In the genomic region with DNA sequence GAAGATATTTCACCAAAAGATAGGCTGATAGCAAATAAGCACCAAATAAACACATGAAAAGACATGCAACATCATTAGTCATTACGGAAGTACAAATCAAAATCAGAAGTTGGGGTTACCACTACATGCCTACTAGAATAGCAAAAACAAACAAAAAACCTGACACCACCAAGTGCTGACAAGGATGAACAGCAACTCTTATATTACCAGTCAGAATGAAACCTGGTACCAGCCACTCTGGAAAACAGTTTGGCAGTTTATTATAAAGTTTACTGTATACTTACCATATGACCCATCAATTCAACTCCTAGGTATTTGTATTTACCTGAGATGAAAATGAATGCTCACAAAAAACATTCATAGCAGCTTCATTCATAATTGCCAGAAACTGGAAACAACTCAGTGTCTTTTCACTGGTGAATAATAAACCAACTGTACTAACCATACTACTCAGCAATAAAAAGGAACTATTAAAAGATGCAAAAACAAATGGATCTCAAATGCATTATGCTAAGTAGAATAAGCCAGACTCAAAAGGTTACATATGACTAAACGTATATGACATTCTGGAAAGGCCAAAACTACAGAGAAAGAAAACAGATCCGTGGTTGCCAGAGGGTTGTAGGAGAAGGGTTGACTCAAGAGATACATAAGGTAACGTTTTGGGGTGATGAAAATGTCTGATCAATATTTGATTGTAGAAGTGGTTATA, we compare ENCODE assay signal across 16 cellular contexts. TPM values are rescaled to one million over a fixed set of nuclear protein-coding genes. Genes with fewer than 3 reads are reported as not detected.
DNase-seq lines count a peak whose midpoint lies in the region; ATAC-seq lines count a peak whose summit lies in the region.
"Had no signal": no experiment of that assay in that cellular context is flagged by ENCODE, and none has a peak within 500 bp of the region (broad histone marks: within the 10 kb centered on the region; RNA-seq: fewer than 3 reads in every experiment).

No MANE protein-coding gene starts in this region.

- no peak overlapping the region for H3K27ac ChIP-seq in CD8-positive, alpha-beta memory T cell (ENCODE audit: low read depth, low read length)
- H3K27ac ChIP-seq: neural progenitor cell, thoracic aorta, VCaP had no signal

- CTCF ChIA-PET in CD8-positive, alpha-beta memory T cell (lab: Charles Lee): interaction anchor here (1.4 to 1.7 kb wide), 2 partner anchors 27 to 90 kb away, joined by 3 to 5 read pairs; no protein-coding TSS in a partner anchor

- peaks cover 9% of the 10 kb centered on the region for H3K4me1 ChIP-seq in CD8-positive, alpha-beta memory T cell (ENCODE audit: insufficient read depth, low read length)
- H3K4me1 ChIP-seq: BE2C, HAP-1, neural progenitor cell had no signal

- peak; percentile 79 for ATAC-seq in GM18867 (IDR thresholded peaks at IDR 0.05; ENCODE audit: unreplicated experiment)

- no peak overlapping the region for H3K4me3 ChIP-seq in CD8-positive, alpha-beta memory T cell (ENCODE audit: low read length)
- H3K4me3 ChIP-seq: HAP-1, neural progenitor cell, thoracic aorta had no signal

- peaks cover 33% of the 10 kb centered on the region for H3K36me3 ChIP-seq in CD8-positive, alpha-beta memory T cell (ENCODE audit: insufficient read depth, low read length)

- H3K4me3 Mint-ChIP-seq in CD8-positive, alpha-beta memory T cell: no peak overlapping the region
- H3K4me3 Mint-ChIP-seq in T-helper 1 cell treated with Interleukin-12 subunit alpha and Interleukin-12 subunit beta and Interleukin-4 antibody, amounts not matched to agents 30 μg/mL and 1 μg/mL, for 36 hours: peak overlapping the region; percentile 2
- H3K4me3 Mint-ChIP-seq: neural progenitor cell had no signal

- no peaks in the 10 kb centered on the region for H3K27me3 ChIP-seq in CD8-positive, alpha-beta memory T cell (ENCODE audit: insufficient read depth, low read length, poor library complexity, severe bottlenecking)
- H3K27me3 ChIP-seq: BE2C, neural progenitor cell had no signal

- peaks cover 16 to 64% (median 18%) of the 10 kb centered on the region in 3 donors for H3K36me3 Mint-ChIP-seq in CD8-positive, alpha-beta memory T cell
- peaks cover 37% of the 10 kb centered on the region for H3K36me3 Mint-ChIP-seq in T-helper 1 cell treated with Interleukin-12 subunit alpha and Interleukin-12 subunit beta and Interleukin-4 antibody, amounts not matched to agents 30 μg/mL and 1 μg/mL, for 36 hours (ENCODE audit: low read depth)

- H3K9me3 Mint-ChIP-seq in CD8-positive, alpha-beta memory T cell: no peaks in the 10 kb centered on the region
- no peaks in the 10 kb centered on the region for H3K9me3 Mint-ChIP-seq in T-helper 1 cell treated with Interleukin-12 subunit alpha and Interleukin-12 subunit beta and Interleukin-4 antibody, amounts not matched to agents 30 μg/mL and 1 μg/mL, for 36 hours

- DNase-seq in CD8-positive, alpha-beta memory T cell: peak in 1 of 5 donors; percentile 19
- DNase-seq in fibroblast of peridontal ligament (ENCODE audit: extremely low read depth) (peak; percentile 10), NCI-H187 treated with DMSO at 0.1 percent for 48 hours (lab: John Stamatoyannopoulos, UW) (no peak), AG08396 (ENCODE audit: low spot score) (no peak)
- no peak for DNase-seq in stimulated activated CD4-positive, alpha-beta T cell treated with anti-CD3 and anti-CD28 coated beads, Interleukin-1b, Interleukin-23, amount 100 ng/mL, for 48 hours
- DNase-seq: amygdala, BE2C, DMS79 treated with DMSO at 0.1 percent for 48 hours, NCI-H2081, NCI-H69 had no signal

- H3K9me3 ChIP-seq in CD8-positive, alpha-beta memory T cell (ENCODE audit: low read length): no peaks in the 10 kb centered on the region
- H3K9me3 ChIP-seq: BE2C, HAP-1, thoracic aorta had no signal

- H3K27me3 Mint-ChIP-seq in CD8-positive, alpha-beta memory T cell: no peaks in the 10 kb centered on the region
- H3K27me3 Mint-ChIP-seq in T-helper 1 cell treated with Interleukin-12 subunit alpha and Interleukin-12 subunit beta and Interleukin-4 antibody, amounts not matched to agents 30 μg/mL and 1 μg/mL, for 36 hours (ENCODE audit: low read depth): no peaks in the 10 kb centered on the region

- H3K27ac Mint-ChIP-seq in CD8-positive, alpha-beta memory T cell: peak overlapping the region in 7 of 8 donors; percentile 23 to 83 (median 48)
- H3K27ac Mint-ChIP-seq in T-helper 1 cell treated with Interleukin-12 subunit alpha and Interleukin-12 subunit beta and Interleukin-4 antibody, amounts not matched to agents 30 μg/mL and 1 μg/mL, for 36 hours: peak overlapping the region; percentile 49
- H3K27ac Mint-ChIP-seq: neural progenitor cell had no signal

- POLR2A ChIA-PET in CD8-positive, alpha-beta memory T cell (lab: Charles Lee): no interaction called here

- peaks cover 33 to 50% (median 49%) of the 10 kb centered on the region in 3 donors for H3K4me1 Mint-ChIP-seq in CD8-positive, alpha-beta memory T cell
- peaks cover 30% of the 10 kb centered on the region for H3K4me1 Mint-ChIP-seq in T-helper 1 cell treated with Interleukin-12 subunit alpha and Interleukin-12 subunit beta and Interleukin-4 antibody, amounts not matched to agents 30 μg/mL and 1 μg/mL, for 36 hours (ENCODE audit: low read depth)
- H3K4me1 Mint-ChIP-seq: neural progenitor cell had no signal

RNA-seq across cellular contexts. Expression of gene NUP153, which starts 33.0 kb away (rescaled TPM):
- 100 to 1,000 TPM in 1 of 2 experiments, 10 to 100 TPM in 1; 97.4 to 104 TPM for total RNA-seq in CD8-positive, alpha-beta memory T cell
- 4.3 TPM for polyA plus RNA-seq in CD8-positive, alpha-beta memory T cell
